23 cellular contexts compared by ENCODE assay signal in the genomic region with DNA sequence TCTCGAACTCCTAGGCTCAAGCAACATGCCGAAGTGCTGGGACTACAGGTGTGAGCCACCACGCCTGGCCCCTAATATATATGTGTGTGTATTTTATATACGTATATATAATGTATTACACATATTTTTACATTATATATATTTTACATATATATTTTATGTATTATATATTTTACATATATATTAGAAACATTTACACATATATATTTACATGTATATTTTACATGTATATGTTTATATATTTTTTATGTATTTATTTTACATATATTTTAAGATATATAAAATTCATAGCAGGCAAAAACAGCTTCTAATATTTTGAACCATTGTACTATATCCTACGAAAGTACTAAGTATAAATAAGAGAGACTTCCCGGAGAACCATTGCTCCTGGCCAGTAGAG.
DNase-seq lines count a peak whose midpoint lies in the region; ATAC-seq, FAIRE-seq and TF ChIP-seq lines count a peak whose summit lies in the region.
"Had no signal": no experiment of that assay in that cellular context is flagged by ENCODE, and none has a peak within 500 bp of the region (broad histone marks: within the 10 kb centered on the region; RNA-seq: fewer than 3 reads in every experiment).

No MANE protein-coding gene starts in this region.

- H3K27me3 ChIP-seq in small intestine (ENCODE audit: control insufficient read depth in 2 of 2, insufficient read depth in 2 of 2, low read length in 2 of 2) (no peaks in the 10 kb centered on the region), gastrocnemius medialis (peaks cover 0 to 5% (median 0%) of the 10 kb centered on the region in 3 donors)
- H3K27me3 ChIP-seq: BE2C had no signal

- intact Hi-C loops in gastrocnemius medialis (cut with DNase I; ENCODE audit: low total_unique reads), result no loop called here

- H3K9me3 Mint-ChIP-seq in WTC11, result peaks cover 15% of the 10 kb centered on the region

- TF ChIP-seq POLR2A in gastrocnemius medialis (IDR thresholded peaks at IDR 0.05), result no peak

- in situ Hi-C loops in gastrocnemius medialis (cut with MboI; ENCODE audit: low sequenced_read_pairs in 4 of 4), result no loop called here

- CTCF ChIA-PET in WTC11 (lab: Charles Lee), result interaction anchor here (1.0 to 1.1 kb wide), 2 partner anchors 29 to 154 kb away, joined by 3 read pairs; no protein-coding TSS in a partner anchor

- H3K9me3 ChIP-seq in small intestine (ENCODE audit: control insufficient read depth, low read depth) (no peaks in the 10 kb centered on the region), gastrocnemius medialis (no peaks in the 10 kb centered on the region)

- no peaks in the 10 kb centered on the region for H3K27me3 Mint-ChIP-seq in WTC11 (ENCODE audit: low read depth)
- H3K27me3 Mint-ChIP-seq: CD4-positive, alpha-beta T cell had no signal

- no peak overlapping the region for H3K27ac ChIP-seq in small intestine (ENCODE audit: low read depth in 1 of 2, low read length in 1 of 2)
- no peak overlapping the region for H3K27ac ChIP-seq in gastrocnemius medialis
- H3K27ac ChIP-seq: BLaER1 treated with 17β-estradiol and CSF1 and Interleukin-3, amounts not matched to agents 10 nM and 100 nM had no signal

- TF ChIP-seq CTCF in WTC11 (IDR thresholded peaks at IDR 0.05) (no peak), gastrocnemius medialis (IDR thresholded peaks at IDR 0.05 in 4 of 5, conservative IDR thresholded peaks at IDR 0.05 in 1 of 5) (no peak)

- POLR2A ChIA-PET in WTC11 (lab: Charles Lee), result no interaction called here

- H3K4me1 ChIP-seq in small intestine (ENCODE audit: control insufficient read depth in 2 of 2, insufficient read depth in 1 of 2, low read depth in 1 of 2, low read length in 1 of 2), result no peaks in the 10 kb centered on the region
- no peaks in the 10 kb centered on the region for H3K4me1 ChIP-seq in gastrocnemius medialis
- H3K4me1 ChIP-seq: BE2C had no signal

- no peak overlapping the region for H3K4me3 Mint-ChIP-seq in WTC11
- H3K4me3 Mint-ChIP-seq: CD14-positive monocyte; CD4-positive, alpha-beta T cell; CD8-positive, alpha-beta memory T cell; GM23338; H9 had no signal

- peak; percentile 67 for FAIRE-seq in G401.6 (lab: Jason Lieb, UNC)
- peak; percentile 97 for FAIRE-seq in frontal cortex (lab: Jason Lieb, UNC)
- FAIRE-seq in small intestine (lab: Jason Lieb, UNC), result peak; percentile 5
- FAIRE-seq: D721Med, GM12891, GM18507 had no signal

- H3K4me3 ChIP-seq in small intestine (ENCODE audit: low read depth in 1 of 2, low read length in 2 of 2) (no peak overlapping the region), gastrocnemius medialis (no peak overlapping the region)
- H3K4me3 ChIP-seq: BLaER1 treated with 17β-estradiol and CSF1 and Interleukin-3, amounts not matched to agents 10 nM and 100 nM; GM23338 had no signal

- no peaks in the 10 kb centered on the region for H3K4me1 Mint-ChIP-seq in WTC11
- H3K4me1 Mint-ChIP-seq: GM23338, H9 had no signal

- H3K36me3 ChIP-seq in small intestine (ENCODE audit: control insufficient read depth in 2 of 2, insufficient read depth in 2 of 2, low read length in 2 of 2) (no peaks in the 10 kb centered on the region), gastrocnemius medialis (no peaks in the 10 kb centered on the region)
- H3K36me3 ChIP-seq: BE2C; BLaER1 treated with 17β-estradiol and CSF1 and Interleukin-3, amounts not matched to agents 10 nM and 100 nM had no signal

- no peaks in the 10 kb centered on the region; the same call in 1 of the 2 replicates for H3K36me3 Mint-ChIP-seq in WTC11
- H3K36me3 Mint-ChIP-seq: CD14-positive monocyte had no signal

- ATAC-seq in WTC11, result no peak
- no peak for ATAC-seq in HG03097 (IDR thresholded peaks at IDR 0.05; ENCODE audit: low FRiP score, unreplicated experiment)
- no peak for ATAC-seq in gastrocnemius medialis
- ATAC-seq: GM23338, HCT116 had no signal

- no peak overlapping the region for H3K27ac Mint-ChIP-seq in WTC11
- H3K27ac Mint-ChIP-seq: CD14-positive monocyte, GM23338, H9 had no signal

- 88 to 93% (median 92%) methylated on average over 6 of the region's 6 CpGs for WGBS in small intestine, 3 donors

- DNase-seq in WTC11 (ENCODE audit: low spot score), result no peak
- DNase-seq in frontal cortex (ENCODE audit: low spot score in 2 of 2), result no peak
- no peak for DNase-seq in small intestine
- DNase-seq in NCI-H1092 (lab: John Stamatoyannopoulos, UW), result no peak
- no peak for DNase-seq in gastrocnemius medialis
- no peak for DNase-seq in stimulated activated naive CD4-positive, alpha-beta T cell (lab: John Stamatoyannopoulos, UW)
- DNase-seq: BE2C; CD4-positive, alpha-beta T cell; CD8-positive, alpha-beta memory T cell; DMS 273 treated with DMSO at 0.1 percent for 48 hours; DMS79; EL; GF-D8; H9 had no signal

TF ChIP-seq in WTC11, 78 proteins besides CTCF, POLR2A, EP300 and RAD21:
- peak; percentile 95 for TF ChIP-seq HMGA2 (CRISPR knock-in tag; IDR thresholded peaks at IDR 0.05)
- TF ChIP-seq ZNF263 (CRISPR knock-in tag; IDR thresholded peaks at IDR 0.05; ENCODE audit: low read depth), result no peak
